ENCODE assay signal across 9 cellular contexts in the genomic region with DNA sequence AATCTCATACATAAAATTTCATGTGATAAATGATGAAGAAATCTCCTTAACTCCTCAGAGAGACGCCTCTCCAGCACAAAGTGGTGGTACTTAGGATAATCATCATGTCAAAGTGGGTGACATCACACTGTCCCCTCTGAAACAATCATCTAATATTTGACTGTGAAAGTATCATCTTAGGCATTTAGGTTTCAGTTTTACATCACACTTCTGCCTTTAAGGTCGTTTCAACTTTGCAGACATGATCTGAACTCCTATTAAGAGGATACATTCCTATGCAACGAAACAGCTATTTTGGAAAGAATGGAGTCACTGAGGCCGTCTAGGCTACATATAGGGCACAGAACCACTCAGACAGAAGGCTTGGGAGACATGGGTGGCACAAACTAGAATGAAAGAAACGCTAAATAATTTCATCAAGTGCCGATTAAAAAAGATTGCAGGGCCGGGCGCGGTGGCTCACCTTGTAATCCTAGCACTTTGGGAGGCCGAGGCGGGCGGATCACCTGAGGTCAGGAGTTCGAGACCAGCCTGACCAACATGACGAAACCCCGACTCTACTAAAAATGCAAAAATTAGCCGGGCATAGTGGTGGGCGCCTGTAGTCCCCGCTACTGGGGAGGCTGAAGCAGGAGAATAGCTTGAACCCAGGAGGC. TPM values are rescaled to one million over a fixed set of nuclear protein-coding genes. Genes with fewer than 3 reads are reported as not detected.
DNase-seq lines count a peak whose midpoint lies in the region; ATAC-seq, FAIRE-seq and TF ChIP-seq lines count a peak whose summit lies in the region.
"Had no signal": no experiment of that assay in that cellular context is flagged by ENCODE, and none has a peak within 500 bp of the region (broad histone marks: within the 10 kb centered on the region; RNA-seq: fewer than 3 reads in every experiment).

No MANE protein-coding gene starts in this region.

- H3K27me3 ChIP-seq in MM.1S (replicated peaks; ENCODE audit: insufficient read depth, low read length): no peaks in the 10 kb centered on the region
- no peaks in the 10 kb centered on the region for H3K27me3 ChIP-seq in suprapubic skin

- no peaks in the 10 kb centered on the region for H3K9me3 ChIP-seq in MM.1S (replicated peaks; ENCODE audit: insufficient read depth, low read length)
- H3K9me3 ChIP-seq in suprapubic skin: no peaks in the 10 kb centered on the region

- TF ChIP-seq CTCF in MM.1S (IDR thresholded peaks at IDR 0.05; ENCODE audit: low read length) (no peak), endothelial cell (IDR thresholded peaks at IDR 0.05; ENCODE audit: unreplicated experiment) (no peak), suprapubic skin (IDR thresholded peaks at IDR 0.05) (no peak)

- 84% methylated on average over 18 of the region's 18 CpGs for WGBS in suprapubic skin

- H3K9ac ChIP-seq in MM.1S (ENCODE audit: low read length): peak overlapping the region; percentile 97

- H3K9me3 Mint-ChIP-seq in endothelial cell (ENCODE audit: unreplicated experiment): no peaks in the 10 kb centered on the region

- peak; percentile 95 for FAIRE-seq in GM12892 (lab: Jason Lieb, UNC)
- FAIRE-seq: TTC549 had no signal

- no peaks in the 10 kb centered on the region for H3K9me2 ChIP-seq in MM.1S (replicated peaks; ENCODE audit: insufficient read depth, low read length)

- peaks cover 49% of the 10 kb centered on the region for H3K4me1 Mint-ChIP-seq in endothelial cell (ENCODE audit: unreplicated experiment)

- H3K36me3 ChIP-seq in MM.1S (replicated peaks; ENCODE audit: insufficient read depth, low read length) (no peaks in the 10 kb centered on the region; the same call in 1 of the 2 replicates), suprapubic skin (no peaks in the 10 kb centered on the region)

- H3K27ac Mint-ChIP-seq in endothelial cell (ENCODE audit: unreplicated experiment): peak overlapping the region; percentile 22

- peak overlapping the region; percentile 95 for H3K4me3 ChIP-seq in MM.1S (ENCODE audit: low read length)
- H3K4me3 ChIP-seq in suprapubic skin: peak overlapping the region; percentile 98

- H3K4me1 ChIP-seq in MM.1S (ENCODE audit: low read length) (peaks cover 65% of the 10 kb centered on the region), suprapubic skin (peaks cover 51% of the 10 kb centered on the region)

- TF ChIP-seq POLR2A in GM12892 (IDR thresholded peaks at IDR 0.05; ENCODE audit: low read depth, low read length) (peak; percentile 24; the same call in 1 of the 2 replicates), suprapubic skin (IDR thresholded peaks at IDR 0.05) (no peak)

- TF ChIP-seq EP300 in suprapubic skin (IDR thresholded peaks at IDR 0.05): no peak

- peaks cover 10% of the 10 kb centered on the region for H3K27me3 Mint-ChIP-seq in endothelial cell (ENCODE audit: unreplicated experiment)

- H3K27ac ChIP-seq in MM.1S (ENCODE audit: low read length) (peak overlapping the region; percentile 93), suprapubic skin (no peak overlapping the region)

- H3K36me3 Mint-ChIP-seq in endothelial cell (ENCODE audit: low read depth, unreplicated experiment): peaks cover 4% of the 10 kb centered on the region

- H3K4me3 Mint-ChIP-seq in endothelial cell (ENCODE audit: unreplicated experiment): peak overlapping the region; percentile 83

- H3F3A ChIP-seq in MM.1S (ENCODE audit: insufficient read depth, low read length): peaks cover 77% of the 10 kb centered on the region

- peak; percentile 35 for ATAC-seq in GM21529 (IDR thresholded peaks at IDR 0.05; ENCODE audit: unreplicated experiment)

- no peak overlapping the region for H2AFZ ChIP-seq in MM.1S (ENCODE audit: low read length)

- peaks cover 10% of the 10 kb centered on the region for H4K20me1 ChIP-seq in MM.1S (ENCODE audit: insufficient read depth, low read length)

- H3K79me2 ChIP-seq in MM.1S (ENCODE audit: low read length): peaks cover 83% of the 10 kb centered on the region

- H3K4me2 ChIP-seq in MM.1S (ENCODE audit: low read depth, low read length): peak overlapping the region; percentile 91

- DNase-seq in GM12892 (ENCODE audit: insufficient read length): no peak
- DNase-seq in MM.1S: peak; percentile 80
- DNase-seq in endothelial cell (ENCODE audit: low spot score): no peak
- no peak for DNase-seq in suprapubic skin (ENCODE audit: low spot score in 2 of 2)
- DNase-seq in NCI-H2029 (lab: John Stamatoyannopoulos, UW): no peak
- DNase-seq in NCI-H1048 (lab: John Stamatoyannopoulos, UW): no peak
- no peak for DNase-seq in NOMO-1 treated with dmso at 0.1 percent for 144 hours (lab: John Stamatoyannopoulos, UW; ENCODE audit: unreplicated experiment)

RNA-seq across cellular contexts. Expression of a gene that starts 2.0 kb away (rescaled TPM):
- polyA plus RNA-seq in GM12892 (2012; ENCODE audit: missing spikeins): 210 TPM
- 54.2 TPM for total RNA-seq in endothelial cell (ENCODE audit: unreplicated experiment)
- total RNA-seq in suprapubic skin: 10 to 100 TPM; 15.7 to 24.9 (median 20.3) TPM
